ENCODE assay signal across 8 cellular contexts in the genomic region with DNA sequence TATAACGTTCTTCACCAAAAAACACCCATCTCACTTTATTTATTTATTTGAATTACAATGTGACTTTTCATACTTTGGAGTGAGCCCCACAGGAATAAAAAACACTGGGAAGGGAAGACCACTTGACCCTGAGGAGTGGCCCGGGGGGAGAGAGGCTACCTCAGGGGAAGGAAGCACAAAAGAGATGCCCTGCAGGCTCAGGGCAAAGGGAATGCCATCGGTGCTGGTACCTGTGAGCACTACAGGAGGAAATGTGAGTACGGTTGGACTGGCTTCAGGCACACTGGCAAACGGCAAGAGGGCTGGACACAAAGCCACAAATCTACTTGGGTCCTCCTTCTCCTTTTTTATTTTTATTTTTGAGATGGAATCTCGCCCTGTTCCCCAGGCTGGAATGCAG.
"Had no signal": no experiment of that assay in that cellular context is flagged by ENCODE, and none has a peak within 500 bp of the region (broad histone marks: within the 10 kb centered on the region; RNA-seq: fewer than 3 reads in every experiment).

No MANE protein-coding gene starts in this region.

- H3K4me2 ChIP-seq: GM23338 had no signal

- ATAC-seq: GM23338 had no signal

- H3K36me3 ChIP-seq: HAP-1 had no signal

- H3K4me3 ChIP-seq: GM23248, GM23338, HAP-1 had no signal

- H3K27ac Mint-ChIP-seq: GM23338, H9, HFFc6 had no signal

- H3K9ac ChIP-seq: GM23248 had no signal

- H3K9me3 ChIP-seq: HAP-1 had no signal

- DNase-seq: GM23248, GOT3, H7, H9, HCEC 1CT, HFFc6 had no signal

- H3K4me3 Mint-ChIP-seq: GM23338, H9, HFFc6 had no signal

- H2AFZ ChIP-seq: GM23248, GM23338 had no signal

- H3K4me1 ChIP-seq: HAP-1 had no signal

- H3K27ac ChIP-seq: GM23248 had no signal
